Comparison of ENCODE assay signal across 24 cellular contexts in the genomic region with DNA sequence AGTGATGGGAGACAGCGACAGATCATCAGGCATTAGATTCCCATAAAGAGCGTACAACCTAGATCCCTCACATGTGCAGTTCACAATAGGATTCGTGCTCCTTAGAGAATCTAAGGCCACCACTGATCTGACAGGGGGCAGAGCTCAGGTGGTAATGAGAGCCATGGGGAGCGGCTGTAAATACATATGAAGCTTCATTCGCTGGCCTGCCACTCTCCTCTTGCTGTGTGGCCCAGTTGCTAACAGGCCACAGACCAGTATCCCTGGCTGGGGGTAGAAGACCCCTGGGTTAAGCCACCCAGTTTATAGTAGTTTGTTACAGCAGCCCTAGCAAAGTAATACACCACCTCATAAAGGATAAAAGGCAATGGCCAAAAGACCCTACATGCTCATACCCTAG. TPM values are rescaled to one million over a fixed set of nuclear protein-coding genes. Genes with fewer than 3 reads are reported as not detected.
"Had no signal": no experiment of that assay in that cellular context is flagged by ENCODE, and none has a peak within 500 bp of the region (broad histone marks: within the 10 kb centered on the region; RNA-seq: fewer than 3 reads in every experiment).

No MANE protein-coding gene starts in this region.

- H3K4me3 Mint-ChIP-seq: memory B cell; naive thymus-derived CD8-positive, alpha-beta T cell; nephron; neural crest cell; stimulated activated effector memory CD8-positive, alpha-beta T cell treated with anti-CD3 and anti-CD28 coated beads, Interleukin-12 subunit alpha, Interleukin-12 subunit beta, amount 100 ng/mL, for 72 hours; type B pancreatic cell had no signal

- ATAC-seq: naive thymus-derived CD8-positive, alpha-beta T cell; pancreas; right cardiac atrium; sciatic nerve; stimulated activated effector memory CD8-positive, alpha-beta T cell treated with anti-CD3 and anti-CD28 coated beads, Interleukin-12 subunit alpha, Interleukin-12 subunit beta, amount 100 ng/mL, for 72 hours; stimulated activated naive CD8-positive, alpha-beta T cell treated with anti-CD3 and anti-CD28 coated beads, Interleukin-15, Interleukin-2, amounts not matched to agents 100 U/mL and 50 U/mL, for 24 hours had no signal

- H3K4me3 ChIP-seq: hepatocyte, left ventricle myocardium inferior, lung, pancreas, prostate gland, skin epidermis, stomach, thoracic aorta, tibial artery, vagina had no signal

- DNase-seq: islet precursor cell; left ventricle myocardium inferior; naive thymus-derived CD8-positive, alpha-beta T cell; nucleus accumbens; pancreas; posterior cingulate gyrus; retina; right cardiac atrium; stimulated activated CD4-positive, alpha-beta T cell treated with anti-CD3 and anti-CD28 coated beads, Interleukin-4, amount 100 ng/mL, for 24 hours; stimulated activated naive CD8-positive, alpha-beta T cell treated with anti-CD3 and anti-CD28 coated beads, Interleukin-15, Interleukin-2, amounts not matched to agents 100 U/mL and 50 U/mL, for 24 hours; stomach; tibial artery had no signal

- FAIRE-seq: pancreas had no signal

- H3K36me3 ChIP-seq: left ventricle myocardium inferior, pancreas, prostate gland, stomach, thoracic aorta, tibial artery, vagina had no signal

- H3K27ac Mint-ChIP-seq: memory B cell; naive thymus-derived CD8-positive, alpha-beta T cell; stimulated activated effector memory CD8-positive, alpha-beta T cell treated with anti-CD3 and anti-CD28 coated beads, Interleukin-12 subunit alpha, Interleukin-12 subunit beta, amount 100 ng/mL, for 72 hours; type B pancreatic cell had no signal

- H3K36me3 Mint-ChIP-seq: memory B cell; stimulated activated effector memory CD8-positive, alpha-beta T cell treated with anti-CD3 and anti-CD28 coated beads, Interleukin-12 subunit alpha, Interleukin-12 subunit beta, amount 100 ng/mL, for 72 hours had no signal

- H3K27me3 ChIP-seq: hepatocyte, pancreas, stomach, tibial artery, vagina had no signal

- H3K4me1 Mint-ChIP-seq: memory B cell; naive thymus-derived CD8-positive, alpha-beta T cell; stimulated activated effector memory CD8-positive, alpha-beta T cell treated with anti-CD3 and anti-CD28 coated beads, Interleukin-12 subunit alpha, Interleukin-12 subunit beta, amount 100 ng/mL, for 72 hours had no signal

- H3K4me1 ChIP-seq: prostate gland had no signal

- H3K27ac ChIP-seq: hepatocyte, left ventricle myocardium inferior, pancreas, prostate gland, skin epidermis, stomach, thoracic aorta, tibial artery, vagina had no signal

- H3K9me3 ChIP-seq: left ventricle myocardium inferior, pancreas, prostate gland, stomach, thoracic aorta, tibial artery, vagina had no signal

RNA-seq across cellular contexts. Expression of a gene that starts 30.3 kb away (rescaled TPM):
- polyA plus RNA-seq: naive thymus-derived CD8-positive, alpha-beta T cell had no signal
